Comparison of ENCODE assay signal across 8 cellular contexts in genomic region chr1:246724001-246724724, GRCh38. TPM values are rescaled to one million over a fixed set of nuclear protein-coding genes. Genes with fewer than 3 reads are reported as not detected.
DNase-seq lines count a peak whose midpoint lies in the region; ATAC-seq, FAIRE-seq and TF ChIP-seq lines count a peak whose summit lies in the region.

Gene SCCPDH, plus strand, starts transcription at chr1:246724409. Its CDS starts 14 bp downstream, at chr1:246724423.

- H3K14ac ChIP-seq in IMR-90 (replicated peaks; ENCODE audit: low read depth, low read length), result peak within 1 kb of the TSS; percentile 70

- peak within 1 kb of the TSS; percentile 81 to 92 (median 90) for H3K4me3 Mint-ChIP-seq in naive thymus-derived CD4-positive, alpha-beta T cell

- no peak for TF ChIP-seq RAD21 in IMR-90 (IDR thresholded peaks at IDR 0.05; ENCODE audit: low read length)

- TF ChIP-seq POLR2A in IMR-90 (IDR thresholded peaks at IDR 0.05; ENCODE audit: low read depth, low read length), result peak; percentile 59; the same call in 1 of the 2 replicates

- peak within 1 kb of the TSS; percentile 18; the same call in 1 of the 2 replicates for H3K18ac ChIP-seq in IMR-90 (ENCODE audit: low read depth, low read length)

- H3K36me3 ChIP-seq in IMR-90 (ENCODE audit: control insufficient read depth, insufficient read depth, low read length), result peaks cover 15% of the 10 kb centered on the region
- H3K36me3 ChIP-seq in naive thymus-derived CD4-positive, alpha-beta T cell (ENCODE audit: control insufficient read depth in 2 of 3, insufficient read depth in 3 of 3, low read length in 3 of 3), result no peaks in the 10 kb centered on the region

- dilution Hi-C loops in IMR-90 (cut with HindIII; ENCODE audit: low sequenced_read_pairs, unreplicated experiment), result no loop called here

- peak within 1 kb of the TSS; percentile 54 for H4K5ac ChIP-seq in IMR-90 (ENCODE audit: low read depth, low read length)

- peak within 1 kb of the TSS; percentile 55 for H2BK120ac ChIP-seq in IMR-90 (ENCODE audit: low read depth, low read length)

- peak within 1 kb of the TSS; percentile 98 for H2AFZ ChIP-seq in IMR-90 (replicated peaks; ENCODE audit: low read length, poor library complexity)

- CTCF ChIA-PET in IMR-90 (lab: Yijun Ruan, JAX), result interaction anchor here (0.6 to 1.0 kb wide), 2 partner anchors 157 to 1732 kb away, joined by 3 to 4 read pairs; no protein-coding TSS in a partner anchor
- CTCF ChIA-PET in naive thymus-derived CD4-positive, alpha-beta T cell (lab: Charles Lee), result no interaction called here

- H4K8ac ChIP-seq in IMR-90 (ENCODE audit: low read depth in 2 of 2, low read length in 2 of 2), result peak within 1 kb of the TSS; percentile 25 to 87

- H3K4me1 Mint-ChIP-seq in naive thymus-derived CD4-positive, alpha-beta T cell, result peaks cover 5 to 17% (median 9%) of the 10 kb centered on the region in 7 donors

- H3K9me1 ChIP-seq in IMR-90 (ENCODE audit: insufficient read depth, low read length), result no peaks in the 10 kb centered on the region

- peaks cover 23 to 37% of the 10 kb centered on the region in 2 experiments; a peak in 3 of 4 replicates for H3K79me1 ChIP-seq in IMR-90 (ENCODE audit: low read depth in 1 of 2, low read length in 2 of 2)

- ATAC-seq in GM21528 (IDR thresholded peaks at IDR 0.05; ENCODE audit: low FRiP score, unreplicated experiment) (peak; percentile 95), IMR-90 (ENCODE audit: low read depth) (peak; percentile 98)
- peak; percentile 92 for ATAC-seq in naive thymus-derived CD4-positive, alpha-beta T cell

- no peaks in the 10 kb centered on the region; the same call in 1 of the 2 replicates for H3K4me1 ChIP-seq in IMR-90 (ENCODE audit: control insufficient read depth, insufficient read depth, low read length)
- H3K4me1 ChIP-seq in naive thymus-derived CD4-positive, alpha-beta T cell (ENCODE audit: control insufficient read depth in 2 of 2, insufficient read depth in 2 of 2, low read length in 2 of 2), result no peaks in the 10 kb centered on the region

- peak within 1 kb of the TSS; percentile 85 for H3K27ac ChIP-seq in IMR-90 (ENCODE audit: insufficient read depth, low read length)
- peak within 1 kb of the TSS; percentile 45 for H3K27ac ChIP-seq in naive thymus-derived CD4-positive, alpha-beta T cell (ENCODE audit: low read depth, low read length)

- peaks cover 5 to 27% (median 18%) of the 10 kb centered on the region in 11 donors for H3K9me3 Mint-ChIP-seq in naive thymus-derived CD4-positive, alpha-beta T cell

- H2BK20ac ChIP-seq in IMR-90 (ENCODE audit: low read depth, low read length), result no peak within 1 kb of the TSS

- BruUV-seq in IMR-90 (replicated peaks; lab: Mats Ljungman, UMichigan), result no TSS peak

- H3K56ac ChIP-seq in IMR-90 (ENCODE audit: extremely low read depth, insufficient read depth, low read length), result peak within 1 kb of the TSS; percentile 77

- peak within 1 kb of the TSS; percentile 73 for H3K9ac ChIP-seq in IMR-90 (ENCODE audit: low read depth, low read length)

- peak within 1 kb of the TSS; percentile 34 to 75 (median 46) for H3K27ac Mint-ChIP-seq in naive thymus-derived CD4-positive, alpha-beta T cell

- H2AK9ac ChIP-seq in IMR-90 (replicated peaks; ENCODE audit: low read depth, low read length, poor library complexity), result peak within 1 kb of the TSS; percentile 97

- H3K4me3 ChIP-seq in IMR-90 (ENCODE audit: insufficient read depth, low read depth, low read length), result peak within 1 kb of the TSS; percentile 84
- peak within 1 kb of the TSS; percentile 60 for H3K4me3 ChIP-seq in naive thymus-derived CD4-positive, alpha-beta T cell (ENCODE audit: low read length)

- H4K91ac ChIP-seq in IMR-90 (ENCODE audit: insufficient read depth, low read depth, low read length), result peak within 1 kb of the TSS; percentile 75

- intact Hi-C loops in IMR-90 (cut with micrococcal nuclease), result no loop called here
- intact Hi-C loops in naive thymus-derived CD4-positive, alpha-beta T cell (cut with micrococcal nuclease), result loop anchor here (1.0 to 10.0 kb wide), 4 partner anchors 25 to 211 kb away; partner anchors contain the start of genes AHCTF1 (in 1 of the 2), CNST (in 1 of the 2) and TFB2M (in 1 of the 2)

- POLR2A ChIA-PET in IMR-90 (lab: Charles Lee; ENCODE audit: unreplicated experiment), result interaction anchor here (0.5 to 0.8 kb wide), 2 partner anchors 15 to 139 kb away, joined by 3 to 6 read pairs; no protein-coding TSS in a partner anchor
- POLR2A ChIA-PET in naive thymus-derived CD4-positive, alpha-beta T cell (lab: Charles Lee), result no interaction called here

- H2BK15ac ChIP-seq in IMR-90 (ENCODE audit: low read depth, low read length), result no peak within 1 kb of the TSS

- no peak for TF ChIP-seq CTCF in IMR-90 (conservative IDR thresholded peaks at IDR 0.05; ENCODE audit: low read depth, low read length)

- peak within 1 kb of the TSS; percentile 76 for H2BK5ac ChIP-seq in IMR-90 (ENCODE audit: low read depth, low read length, poor library complexity, severe bottlenecking)

- FAIRE-seq in RCC 7860 (lab: Jason Lieb, UNC), result no peak

- no peaks in the 10 kb centered on the region for H3K27me3 ChIP-seq in IMR-90 (ENCODE audit: control insufficient read depth, insufficient read depth, low read length)
- H3K27me3 ChIP-seq in naive thymus-derived CD4-positive, alpha-beta T cell (ENCODE audit: control insufficient read depth in 2 of 2, insufficient read depth in 2 of 2, low read length in 2 of 2), result no peaks in the 10 kb centered on the region

- no peaks in the 10 kb centered on the region for H4K20me1 ChIP-seq in IMR-90 (ENCODE audit: insufficient read depth, low read length)

- H2AK5ac ChIP-seq in IMR-90 (ENCODE audit: low read depth, low read length), result peak within 1 kb of the TSS; percentile 32

- peaks cover 2% of the 10 kb centered on the region; the same call in 1 of the 2 replicates for H3K9me3 ChIP-seq in IMR-90 (ENCODE audit: control insufficient read depth, insufficient read depth, low read length)
- no peaks in the 10 kb centered on the region for H3K9me3 ChIP-seq in naive thymus-derived CD4-positive, alpha-beta T cell (ENCODE audit: control insufficient read depth in 2 of 3, low read length in 3 of 3)

- peak; percentile 88 for DNase-seq in DMS53 (lab: John Stamatoyannopoulos, UW)
- DNase-seq in IMR-90, result peak; percentile 65
- DNase-seq in RCC 7860 (ENCODE audit: low spot score), result peak; percentile 48
- DNase-seq in activated T-cell treated with anti-CD3 and anti-CD28 coated beads, Interleukin-2, amount 50 U/mL, for 48 hours, result peak; percentile 80 to 86
- peak; percentile 62 for DNase-seq in fibroblast of gingiva (ENCODE audit: low read depth)
- peak; percentile 21 to 82 (median 50) for DNase-seq in naive thymus-derived CD4-positive, alpha-beta T cell
- peak; percentile 24 to 55 (median 38) for DNase-seq in stimulated activated naive CD4-positive, alpha-beta T cell (lab: John Stamatoyannopoulos, UW)

- H3K36me3 Mint-ChIP-seq in naive thymus-derived CD4-positive, alpha-beta T cell, result peaks cover 13 to 25% (median 21%) of the 10 kb centered on the region in 5 donors

- H3K4me2 ChIP-seq in IMR-90 (ENCODE audit: low read depth, low read length), result peak within 1 kb of the TSS; percentile 96

- peaks cover 0 to 10% (median 7%) of the 10 kb centered on the region in 5 donors for H3K27me3 Mint-ChIP-seq in naive thymus-derived CD4-positive, alpha-beta T cell

- peak within 1 kb of the TSS; percentile 60 for H3K23ac ChIP-seq in IMR-90 (ENCODE audit: low read depth, low read length)

- in situ Hi-C loops in IMR-90 (cut with MboI; ENCODE audit: low sequenced_read_pairs), result no loop called here

- 0% methylated on average over 50 of the region's 89 CpGs; no CpG with 5 or more reads in 1 of the 2 experiments for WGBS in IMR-90 (ENCODE audit: extremely low coverage in 2 of 2, insufficient read length in 1 of 2), 2 experiments

- H3K4ac ChIP-seq in IMR-90 (ENCODE audit: low read depth, low read length), result peak within 1 kb of the TSS; percentile 63

TF ChIP-seq in IMR-90, 13 proteins besides CTCF, POLR2A, EP300 and RAD21:
- no peak for TF ChIP-seq MAFK (IDR thresholded peaks at IDR 0.05; ENCODE audit: low read depth, low read length)
- no peak for TF ChIP-seq SMC3 (IDR thresholded peaks at IDR 0.05; ENCODE audit: low read depth, low read length)
- TF ChIP-seq, protein P1, sequence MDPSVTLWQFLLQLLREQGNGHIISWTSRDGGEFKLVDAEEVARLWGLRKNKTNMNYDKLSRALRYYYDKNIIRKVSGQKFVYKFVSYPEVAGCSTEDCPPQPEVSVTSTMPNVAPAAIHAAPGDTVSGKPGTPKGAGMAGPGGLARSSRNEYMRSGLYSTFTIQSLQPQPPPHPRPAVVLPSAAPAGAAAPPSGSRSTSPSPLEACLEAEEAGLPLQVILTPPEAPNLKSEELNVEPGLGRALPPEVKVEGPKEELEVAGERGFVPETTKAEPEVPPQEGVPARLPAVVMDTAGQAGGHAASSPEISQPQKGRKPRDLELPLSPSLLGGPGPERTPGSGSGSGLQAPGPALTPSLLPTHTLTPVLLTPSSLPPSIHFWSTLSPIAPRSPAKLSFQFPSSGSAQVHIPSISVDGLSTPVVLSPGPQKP (IDR thresholded peaks at IDR 0.05; ENCODE audit: borderline replicate concordance, low read depth, low read length), result no peak
- no peak for TF ChIP-seq RCOR1 (IDR thresholded peaks at IDR 0.05; ENCODE audit: insufficient replicate concordance, low read length)
- TF ChIP-seq CHD1 (IDR thresholded peaks at IDR 0.05; ENCODE audit: low read depth, low read length), result no peak
- no peak for TF ChIP-seq NFE2L2 (IDR thresholded peaks at IDR 0.05; ENCODE audit: low read depth, low read length)
- no peak for TF ChIP-seq RFX5 (IDR thresholded peaks at IDR 0.05; ENCODE audit: low read depth, low read length)
- TF ChIP-seq CEBPB (IDR thresholded peaks at IDR 0.05; ENCODE audit: low read depth, low read length), result no peak
- peak; percentile 24; the same call in 1 of the 2 replicates for TF ChIP-seq MXI1 (IDR thresholded peaks at IDR 0.05; ENCODE audit: borderline replicate concordance, low read depth, low read length)
- peak; percentile 17; the same call in 1 of the 2 replicates for TF ChIP-seq MAZ (IDR thresholded peaks at IDR 0.05; ENCODE audit: borderline replicate concordance, low read depth, low read length)
- TF ChIP-seq FOS (IDR thresholded peaks at IDR 0.05; ENCODE audit: low read depth, low read length), result no peak
- peak; percentile 44; the same call in 1 of the 2 replicates for TF ChIP-seq BHLHE40 (IDR thresholded peaks at IDR 0.05; ENCODE audit: low read depth, low read length)

RNA-seq across cellular contexts. Expression of gene SCCPDH, which starts in this region (rescaled TPM):
- 37.8 and 46.9 TPM in 2 replicates for total RNA-seq in IMR-90 (2012; rRNA removed)
- 22.9 and 26.9 TPM in 2 replicates for polyA plus RNA-seq in IMR-90 (2012; rRNA removed)
- 11.5 and 12.8 TPM in 2 replicates for polyA plus RNA-seq in IMR-90 (2012; cell fraction: cytosol; rRNA removed)
- 3.8 and 9.6 TPM in 2 replicates for polyA plus RNA-seq in IMR-90 (2012; cell fraction: nucleus; rRNA removed; ENCODE audit: low replicate concordance)
- 10 to 100 TPM in 1 of 5 experiments, 1 to 10 TPM in 4; 3.5 to 14.5 (median 5.3) TPM for total RNA-seq in naive thymus-derived CD4-positive, alpha-beta T cell
- 1 to 10 TPM; 5.2 to 7.0 TPM for polyA plus RNA-seq in naive thymus-derived CD4-positive, alpha-beta T cell

Comparison
In these comparisons a context has a peak if more than half of its experiments do, and no peak if none do; other contexts are left out.
1. Peak in every context shown above with its lines: DNase-seq, ATAC-seq, H3K4me3 ChIP-seq and H3K27ac ChIP-seq.
2. DNase-seq: peak in every context shown above with its lines; median percentile 88 in DMS53; 83 in activated T-cell treated with anti-CD3 and anti-CD28 coated beads, Interleukin-2, amount 50 U/mL, for 48 hours; 65 in IMR-90; 62 in fibroblast of gingiva; 50 in naive thymus-derived CD4-positive, alpha-beta T cell; 48 in RCC 7860; 38 in stimulated activated naive CD4-positive, alpha-beta T cell.